Comparison of ENCODE assay signal across 11 cellular contexts in the genomic region with DNA sequence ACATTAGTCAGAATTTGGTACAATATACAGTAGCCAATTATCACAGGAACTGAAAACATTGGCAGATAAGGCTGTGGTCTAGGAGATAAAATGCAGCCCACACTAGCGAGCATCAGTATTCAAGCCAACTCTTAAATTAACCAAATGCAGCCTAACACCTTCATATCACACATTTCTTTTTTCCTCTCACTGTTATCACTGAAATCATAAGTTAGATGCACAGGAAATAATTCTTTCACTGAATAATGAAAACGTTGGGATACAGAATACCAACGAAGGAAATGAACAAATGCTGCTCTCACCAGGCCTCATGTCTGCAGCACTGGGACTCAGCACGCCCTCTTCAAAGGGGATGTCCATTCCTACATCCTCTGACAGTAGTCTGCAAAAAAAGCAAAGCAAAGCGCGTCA.
DNase-seq lines count a peak whose midpoint lies in the region; ATAC-seq and TF ChIP-seq lines count a peak whose summit lies in the region.
"Had no signal": no experiment of that assay in that cellular context is flagged by ENCODE, and none has a peak within 500 bp of the region (broad histone marks: within the 10 kb centered on the region; RNA-seq: fewer than 3 reads in every experiment).

No MANE protein-coding gene starts in this region.

- ATAC-seq in GM19397 (IDR thresholded peaks at IDR 0.05; ENCODE audit: unreplicated experiment): no peak
- no peak for ATAC-seq in HG03159 (IDR thresholded peaks at IDR 0.05; ENCODE audit: unreplicated experiment)
- no peak for ATAC-seq in GM21576 (IDR thresholded peaks at IDR 0.05; ENCODE audit: unreplicated experiment)

- no peaks in the 10 kb centered on the region for H4K20me1 ChIP-seq in osteoblast (ENCODE audit: insufficient read depth, low read length)

- H3K27ac ChIP-seq in osteoblast (ENCODE audit: low read depth, low read length): peak overlapping the region; percentile 91
- H3K27ac ChIP-seq: SJCRH30 had no signal

- H2AFZ ChIP-seq in osteoblast (ENCODE audit: low read length): no peak overlapping the region

- peaks cover 74% of the 10 kb centered on the region for H3K4me1 ChIP-seq in osteoblast (ENCODE audit: insufficient read depth, low read length)

- H3K79me2 ChIP-seq in osteoblast (ENCODE audit: insufficient read depth, low read length): no peaks in the 10 kb centered on the region

- DNase-seq in EL (peak; percentile 35), OCI-M1 (lab: John Stamatoyannopoulos, UW) (peak; percentile 71), cerebellar cortex (ENCODE audit: low spot score) (peak; percentile 66), osteoblast (ENCODE audit: insufficient read length, low spot score, missing footprints) (no peak), activated gamma-delta T cell treated with Interleukin-2 at 50 U/mL for 16 hours (no peak)
- DNase-seq: DMS153, right cardiac atrium, SJCRH30 had no signal

- H3K9me3 ChIP-seq in osteoblast (ENCODE audit: low read depth, low read length): no peaks in the 10 kb centered on the region
- H3K9me3 ChIP-seq: SJCRH30 had no signal

- no peak overlapping the region for H3K4me3 ChIP-seq in osteoblast (ENCODE audit: insufficient read depth, low read length)
- H3K4me3 ChIP-seq: SJCRH30 had no signal

- H3K36me3 ChIP-seq in osteoblast (ENCODE audit: insufficient read depth, low read length): no peaks in the 10 kb centered on the region

- H3K4me2 ChIP-seq in osteoblast (ENCODE audit: insufficient read depth, low read length): peak overlapping the region; percentile 44

- no peak for TF ChIP-seq CTCF in osteoblast (IDR thresholded peaks at IDR 0.05; ENCODE audit: extremely low read depth, low read depth, low read length)

- no peaks in the 10 kb centered on the region for H3K27me3 ChIP-seq in osteoblast (ENCODE audit: insufficient read depth, low read length)
- H3K27me3 ChIP-seq: SJCRH30 had no signal

Comparison
In these comparisons a context has a peak if more than half of its experiments do, and no peak if none do; other contexts are left out.
1. DNase-seq: peak in EL (single experiment), OCI-M1 (single experiment) and cerebellar cortex (single experiment); none in osteoblast (single experiment) and activated gamma-delta T cell treated with Interleukin-2 at 50 U/mL for 16 hours (single experiment).